Comparison of ENCODE assay signal across 23 cellular contexts in the genomic region with DNA sequence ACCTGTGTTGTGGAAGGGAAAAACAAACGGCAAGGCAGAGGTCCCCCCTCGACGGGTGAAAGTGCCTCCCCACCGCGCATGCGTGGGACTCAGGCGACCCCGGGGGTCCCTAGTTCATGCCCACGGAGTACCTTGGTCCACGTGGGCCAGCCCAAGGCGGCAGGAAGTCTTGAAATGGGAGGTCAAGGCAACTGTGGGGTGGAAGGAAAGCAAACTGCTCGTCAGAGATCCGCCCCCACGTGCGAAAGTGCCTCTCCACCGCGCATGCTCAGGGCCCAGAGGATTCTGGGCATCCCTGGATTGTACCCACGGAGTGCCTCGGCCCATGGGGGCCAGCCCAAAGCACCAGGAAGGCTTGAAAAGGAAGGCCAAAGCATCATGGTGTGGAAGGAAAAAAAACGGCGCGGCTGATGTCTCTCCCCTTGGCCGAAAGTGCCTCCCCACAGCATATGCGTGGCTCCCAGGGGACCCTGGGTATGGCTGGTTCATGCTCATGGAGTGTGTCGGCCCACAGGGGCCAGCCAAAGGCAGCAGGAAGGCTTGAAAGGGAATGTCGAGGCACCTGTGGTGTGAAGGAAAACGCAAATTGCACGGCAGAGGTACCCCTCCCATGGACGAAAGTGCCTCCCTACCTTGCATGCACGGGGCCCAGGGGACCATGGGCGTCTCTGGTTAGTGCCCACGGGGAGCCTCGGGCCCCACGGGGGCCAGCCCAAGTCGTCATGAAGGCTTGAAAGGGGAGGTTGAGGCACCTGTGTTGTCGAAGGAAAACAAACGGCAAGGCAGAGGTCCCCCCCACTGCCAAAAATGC.
DNase-seq lines count a peak whose midpoint lies in the region; FAIRE-seq and TF ChIP-seq lines count a peak whose summit lies in the region.
"Had no signal": no experiment of that assay in that cellular context is flagged by ENCODE, and none has a peak within 500 bp of the region (broad histone marks: within the 10 kb centered on the region; RNA-seq: fewer than 3 reads in every experiment).

No MANE protein-coding gene starts in this region.

- WGBS in sigmoid colon, 2 donors: 69 to 75% methylated on average over 37 of the region's 37 CpGs

- H3K36me3 ChIP-seq in H7 (replicated peaks; ENCODE audit: control insufficient read depth, insufficient read depth, low read length) (no peaks in the 10 kb centered on the region), kidney (ENCODE audit: control insufficient read depth in 1 of 2, insufficient read depth in 2 of 2, low read length in 2 of 2) (no peaks in the 10 kb centered on the region), sigmoid colon (no peaks in the 10 kb centered on the region)
- H3K36me3 ChIP-seq: neutrophil, SJCRH30 had no signal

- TF ChIP-seq EP300 in sigmoid colon (IDR thresholded peaks at IDR 0.05): no peak

- intact Hi-C loops in kidney (cut with DNase I): no loop called here
- intact Hi-C loops in sigmoid colon (cut with DNase I): no loop called here

- CTCF ChIA-PET in activated CD4-positive, alpha-beta T cell treated with anti-CD3 and anti-CD28 coated beads, Interleukin-2, amount 10 ng/mL, durations not matched to agents 7 days and 5 days (lab: Charles Lee): no interaction called here

- no peak overlapping the region for H3K4me3 ChIP-seq in H7 (ENCODE audit: insufficient read depth, low read depth, low read length)
- H3K4me3 ChIP-seq in kidney (ENCODE audit: low read length in 2 of 2): no peak overlapping the region
- H3K4me3 ChIP-seq in sigmoid colon: no peak overlapping the region
- H3K4me3 ChIP-seq: SJCRH30 had no signal

- no peaks in the 10 kb centered on the region for H3K27me3 Mint-ChIP-seq in chondrocyte (ENCODE audit: low read depth)
- H3K27me3 Mint-ChIP-seq in activated CD4-positive, alpha-beta T cell treated with anti-CD3 and anti-CD28 coated beads, Interleukin-2, amount 10 ng/mL, durations not matched to agents 7 days and 5 days: no peaks in the 10 kb centered on the region
- H3K27me3 Mint-ChIP-seq: activated CD4-positive, alpha-beta memory T cell treated with anti-CD3 and anti-CD28 coated beads, Interleukin-2, amount 10 ng/mL, durations not matched to agents 7 days and 5 days had no signal

- no peak overlapping the region for H3K9ac ChIP-seq in kidney (ENCODE audit: low read length in 2 of 2)

- no peak overlapping the region for H3K4me3 Mint-ChIP-seq in chondrocyte (ENCODE audit: unreplicated experiment)
- no peak overlapping the region for H3K4me3 Mint-ChIP-seq in activated CD4-positive, alpha-beta T cell treated with anti-CD3 and anti-CD28 coated beads, Interleukin-2, amount 10 ng/mL, durations not matched to agents 7 days and 5 days
- H3K4me3 Mint-ChIP-seq: activated CD4-positive, alpha-beta memory T cell treated with anti-CD3 and anti-CD28 coated beads, Interleukin-2, amount 10 ng/mL, durations not matched to agents 7 days and 5 days; H9 had no signal

- no peak for TF ChIP-seq POLR2A in sigmoid colon (IDR thresholded peaks at IDR 0.05)

- TF ChIP-seq CTCF in chondrocyte (IDR thresholded peaks at IDR 0.05) (no peak), kidney (IDR thresholded peaks at IDR 0.05; ENCODE audit: borderline replicate concordance, extremely low read depth, insufficient read depth) (no peak), sigmoid colon (IDR thresholded peaks at IDR 0.05) (no peak)

- no peaks in the 10 kb centered on the region for H3K4me1 Mint-ChIP-seq in chondrocyte (ENCODE audit: low read depth)
- no peaks in the 10 kb centered on the region for H3K4me1 Mint-ChIP-seq in activated CD4-positive, alpha-beta T cell treated with anti-CD3 and anti-CD28 coated beads, Interleukin-2, amount 10 ng/mL, durations not matched to agents 7 days and 5 days
- H3K4me1 Mint-ChIP-seq: activated CD4-positive, alpha-beta memory T cell treated with anti-CD3 and anti-CD28 coated beads, Interleukin-2, amount 10 ng/mL, durations not matched to agents 7 days and 5 days; H9 had no signal

- no peak overlapping the region for H3K27ac Mint-ChIP-seq in chondrocyte (ENCODE audit: unreplicated experiment)
- no peak overlapping the region for H3K27ac Mint-ChIP-seq in activated CD4-positive, alpha-beta T cell treated with anti-CD3 and anti-CD28 coated beads, Interleukin-2, amount 10 ng/mL, durations not matched to agents 7 days and 5 days
- H3K27ac Mint-ChIP-seq: activated CD4-positive, alpha-beta memory T cell treated with anti-CD3 and anti-CD28 coated beads, Interleukin-2, amount 10 ng/mL, durations not matched to agents 7 days and 5 days; H9 had no signal

- H3K27ac ChIP-seq in kidney (ENCODE audit: low read depth in 2 of 2, low read length in 2 of 2): no peak overlapping the region
- no peak overlapping the region for H3K27ac ChIP-seq in sigmoid colon
- H3K27ac ChIP-seq: epithelial cell of prostate, neutrophil, SJCRH30 had no signal

- no peaks in the 10 kb centered on the region for H3K4me1 ChIP-seq in kidney (ENCODE audit: control insufficient read depth in 1 of 2, insufficient read depth in 1 of 2, low read depth in 1 of 2, low read length in 2 of 2)
- H3K4me1 ChIP-seq in sigmoid colon: no peaks in the 10 kb centered on the region
- H3K4me1 ChIP-seq: SJCRH30 had no signal

- peaks cover 0 to 25% of the 10 kb centered on the region in 2 donors for H3K9me3 ChIP-seq in kidney (ENCODE audit: control insufficient read depth in 1 of 2, low read length in 2 of 2)
- H3K9me3 ChIP-seq in sigmoid colon: peaks cover 0 to 30% (median 2%) of the 10 kb centered on the region in 4 donors
- H3K9me3 ChIP-seq: SJCRH30 had no signal

- POLR2A ChIA-PET in activated CD4-positive, alpha-beta T cell treated with anti-CD3 and anti-CD28 coated beads, Interleukin-2, amount 10 ng/mL, durations not matched to agents 7 days and 5 days (lab: Charles Lee): no interaction called here

- FAIRE-seq in kidney (lab: Jason Lieb, UNC): no peak
- FAIRE-seq: bronchial epithelial cell had no signal

- peak; percentile 31 for DNase-seq in H7
- DNase-seq in chondrocyte (ENCODE audit: low spot score): peak; percentile 67
- DNase-seq in kidney: peak; percentile 49
- DNase-seq in sigmoid colon: peak; percentile 55
- no peak for DNase-seq in NK-92 treated with Interleukin-12 subunit alpha and Interleukin-12 subunit beta, amount 100 ng/mL, for 24 hours (lab: John Stamatoyannopoulos, UW)
- DNase-seq in activated CD4-positive, alpha-beta T cell treated with anti-CD3 and anti-CD28 coated beads, Interleukin-2, amount 10 ng/mL, durations not matched to agents 7 days and 5 days: no peak
- no peak for DNase-seq in DMS53 treated with DMSO at 0.1 percent for 48 hours (lab: John Stamatoyannopoulos, UW; ENCODE audit: unreplicated experiment)
- DNase-seq in HCEC 1CT: no peak
- DNase-seq: activated CD4-positive, alpha-beta memory T cell treated with anti-CD3 and anti-CD28 coated beads, Interleukin-2, amount 10 ng/mL, durations not matched to agents 7 days and 5 days; activated T-cell treated with anti-CD3 and anti-CD28 coated beads, Interleukin-2, amount 50 U/mL, for 48 hours; AML-193; dermis blood vessel endothelial cell; foreskin melanocyte; hypothalamus; NCI-H1105; NCI-H526; SJCRH30; stimulated activated naive CD8-positive, alpha-beta T cell treated with anti-CD3 and anti-CD28 coated beads, Interleukin-15, Interleukin-2, amounts not matched to agents 100 U/mL and 50 U/mL, for 24 hours; trophoblast cell had no signal

- peaks cover 7% of the 10 kb centered on the region for H3K9me3 Mint-ChIP-seq in chondrocyte (ENCODE audit: low read depth)
- peaks cover 18% of the 10 kb centered on the region for H3K9me3 Mint-ChIP-seq in activated CD4-positive, alpha-beta T cell treated with anti-CD3 and anti-CD28 coated beads, Interleukin-2, amount 10 ng/mL, durations not matched to agents 7 days and 5 days

- no peaks in the 10 kb centered on the region for H3K27me3 ChIP-seq in H7 (ENCODE audit: control insufficient read depth, insufficient read depth, low read length)
- peaks cover 0 to 16% (median 0%) of the 10 kb centered on the region in 3 donors for H3K27me3 ChIP-seq in sigmoid colon
- H3K27me3 ChIP-seq: neutrophil, SJCRH30 had no signal

- H3K36me3 Mint-ChIP-seq in chondrocyte (ENCODE audit: low read depth): peaks cover 2% of the 10 kb centered on the region
- H3K36me3 Mint-ChIP-seq in activated CD4-positive, alpha-beta T cell treated with anti-CD3 and anti-CD28 coated beads, Interleukin-2, amount 10 ng/mL, durations not matched to agents 7 days and 5 days (ENCODE audit: low read depth): peaks cover 2% of the 10 kb centered on the region

Comparison
In these comparisons a context has a peak if more than half of its experiments do, and no peak if none do; other contexts are left out.
1. DNase-seq: peak in H7 (single experiment), chondrocyte (single experiment), kidney (single experiment) and sigmoid colon (single experiment); none in NK-92 treated with Interleukin-12 subunit alpha and Interleukin-12 subunit beta, amount 100 ng/mL, for 24 hours (single experiment), activated CD4-positive, alpha-beta T cell treated with anti-CD3 and anti-CD28 coated beads, Interleukin-2, amount 10 ng/mL, durations not matched to agents 7 days and 5 days (single experiment), DMS53 treated with DMSO at 0.1 percent for 48 hours (single experiment) and HCEC 1CT (single experiment).